ENCODE assay signal across 32 cellular contexts in genomic region chr10:122393288-122393687, GRCh38.
"Had no signal": no experiment of that assay in that cellular context is flagged by ENCODE, and none has a peak within 500 bp of the region (broad histone marks: within the 10 kb centered on the region; RNA-seq: fewer than 3 reads in every experiment).

No MANE protein-coding gene starts in this region.

- H3K27me3 Mint-ChIP-seq: activated naive CD4-positive, alpha-beta T cell treated with anti-CD3 and anti-CD28 coated beads, Interleukin-2, amount 50 U/mL, for 24 hours; activated naive CD8-positive, alpha-beta T cell treated with anti-CD3 and anti-CD28 coated beads, Interleukin-2, amount 10 ng/mL, durations not matched to agents 7 days and 5 days; activated T-cell treated with anti-CD3 and anti-CD28 coated beads, Interleukin-2, amount 50 U/mL, for 24 hours; IgD-negative memory B cell had no signal

- H3K27ac ChIP-seq: adrenal gland, body of pancreas, breast epithelium, Peyer's patch, WERI-Rb-1 had no signal

- DNase-seq: activated CD4-positive, alpha-beta T cell treated with anti-CD3 and anti-CD28 coated beads for 1 hour; activated CD4-positive, alpha-beta T cell treated with anti-CD3 and anti-CD28 coated beads, Interleukin-2, amount 10 ng/mL, durations not matched to agents 24 days and 14 days; activated CD4-positive, alpha-beta T cell treated with anti-CD3 and anti-CD28 coated beads, Interleukin-2, amount 50 U/mL, for 48 hours; activated CD4-positive, CD25-positive, alpha-beta regulatory T cell; activated CD8-positive, alpha-beta T cell treated with anti-CD3 and anti-CD28 coated beads, Interleukin-2, amount 10 ng/mL, durations not matched to agents 7 days and 5 days; activated gamma-delta T cell; activated naive CD4-positive, alpha-beta T cell treated with Interleukin-2 at 50 U/mL for 16 hours; activated naive CD8-positive, alpha-beta T cell treated with anti-CD3 and anti-CD28 coated beads, Interleukin-2, amount 10 ng/mL, durations not matched to agents 7 days and 5 days; activated T-cell treated with anti-CD3 and anti-CD28 coated beads, Interleukin-2, amount 50 U/mL, for 24 hours; adrenal gland; body of pancreas; caudate nucleus; Kasumi-1; KBM-7; MG63; NCI-H1048; NCI-H1105 treated with DMSO at 0.1 percent for 48 hours; NCI-H1436; NCI-H1694; NCI-H2029; NCI-H345; NCI-H524 treated with DMSO at 0.1 percent for 48 hours; Peyer's patch; RPMI8226; SW 1271; T-helper 1 cell; T1000; WERI-Rb-1 had no signal

- H3K9me3 Mint-ChIP-seq: activated CD4-positive, alpha-beta T cell treated with anti-CD3 and anti-CD28 coated beads, Interleukin-2, amount 10 ng/mL, durations not matched to agents 24 days and 14 days; activated naive CD4-positive, alpha-beta T cell treated with anti-CD3 and anti-CD28 coated beads, Interleukin-2, amount 50 U/mL, for 24 hours; activated T-cell treated with anti-CD3 and anti-CD28 coated beads, Interleukin-2, amount 50 U/mL, for 24 hours; activated T-helper 2 cell treated with anti-CD3 and anti-CD28 coated beads, Interferon-gamma antibody, Interleukin-2, Interleukin-4, amounts not matched to agents 10 μg/mL and 5 μg/mL and 100 μg/mL, durations not matched to agents 14 hours and 24 hours and 36 hours; IgD-negative memory B cell had no signal

- H3K4me3 ChIP-seq: adrenal gland, body of pancreas, breast epithelium, MG63, Peyer's patch had no signal

- H3K4me3 Mint-ChIP-seq: activated CD4-positive, alpha-beta T cell treated with anti-CD3 and anti-CD28 coated beads, Interleukin-2, amount 10 ng/mL, durations not matched to agents 24 days and 14 days; activated CD8-positive, alpha-beta T cell treated with anti-CD3 and anti-CD28 coated beads, Interleukin-2, amount 10 ng/mL, durations not matched to agents 7 days and 5 days; activated naive CD4-positive, alpha-beta T cell treated with anti-CD3 and anti-CD28 coated beads, Interleukin-2, amount 50 U/mL, for 24 hours; activated naive CD8-positive, alpha-beta T cell treated with anti-CD3 and anti-CD28 coated beads, Interleukin-2, amount 10 ng/mL, durations not matched to agents 7 days and 5 days; activated T-cell treated with anti-CD3 and anti-CD28 coated beads, Interleukin-2, amount 50 U/mL, for 24 hours; IgD-negative memory B cell had no signal

- H3K36me3 ChIP-seq: adrenal gland had no signal

- ATAC-seq: activated CD8-positive, alpha-beta T cell treated with anti-CD3 and anti-CD28 coated beads, Interleukin-2, amount 10 ng/mL, durations not matched to agents 7 days and 5 days; body of pancreas had no signal

- H3K9me3 ChIP-seq: adrenal gland, body of pancreas, breast epithelium, MG63, Peyer's patch had no signal

- H3K4me1 ChIP-seq: adrenal gland, breast epithelium, Peyer's patch had no signal

- H3K27ac Mint-ChIP-seq: activated CD4-positive, alpha-beta T cell treated with anti-CD3 and anti-CD28 coated beads, Interleukin-2, amount 10 ng/mL, durations not matched to agents 24 days and 14 days; activated CD8-positive, alpha-beta T cell treated with anti-CD3 and anti-CD28 coated beads, Interleukin-2, amount 10 ng/mL, durations not matched to agents 7 days and 5 days; activated naive CD4-positive, alpha-beta T cell treated with anti-CD3 and anti-CD28 coated beads, Interleukin-2, amount 50 U/mL, for 24 hours; activated naive CD8-positive, alpha-beta T cell treated with anti-CD3 and anti-CD28 coated beads, Interleukin-2, amount 10 ng/mL, durations not matched to agents 7 days and 5 days; activated T-cell treated with anti-CD3 and anti-CD28 coated beads, Interleukin-2, amount 50 U/mL, for 24 hours; activated T-helper 2 cell treated with anti-CD3 and anti-CD28 coated beads, Interferon-gamma antibody, Interleukin-2, Interleukin-4, amounts not matched to agents 10 μg/mL and 5 μg/mL and 100 μg/mL, durations not matched to agents 14 hours and 24 hours and 36 hours; IgD-negative memory B cell had no signal

- H3K27me3 ChIP-seq: adrenal gland, body of pancreas, breast epithelium, MG63, Peyer's patch had no signal
